8 cellular contexts compared by ENCODE assay signal in genomic region chr2:8678731-8679566, GRCh38. TPM values are rescaled to one million over a fixed set of nuclear protein-coding genes. Genes with fewer than 3 reads are reported as not detected.
DNase-seq lines count a peak whose midpoint lies in the region; ATAC-seq and TF ChIP-seq lines count a peak whose summit lies in the region.

No MANE protein-coding gene starts in this region.

- peak; percentile 70 for ATAC-seq in GM19351 (IDR thresholded peaks at IDR 0.05; ENCODE audit: unreplicated experiment)
- peak; percentile 59 for ATAC-seq in HG03457 (IDR thresholded peaks at IDR 0.05; ENCODE audit: unreplicated experiment)
- peak; percentile 61 for ATAC-seq in left lung

- H3K4me1 ChIP-seq in left lung, result peaks cover 28 to 57% of the 10 kb centered on the region in 2 donors

- peak overlapping the region; percentile 95 for H3K27ac ChIP-seq in left lung

- no peak for TF ChIP-seq CTCF in left lung (IDR thresholded peaks at IDR 0.05)

- H3K9me3 ChIP-seq in left lung, result peaks cover 0 to 10% of the 10 kb centered on the region in 2 donors

- intact Hi-C loops in left lung (cut with DNase I), result no loop called here

- peaks cover 0 to 43% of the 10 kb centered on the region in 2 donors for H3K27me3 ChIP-seq in left lung

- H3K36me3 ChIP-seq in left lung, result no peaks in the 10 kb centered on the region

- peak; percentile 96 for DNase-seq in Ammon's horn (ENCODE audit: low spot score)
- DNase-seq in NCI-H524 treated with DMSO at 0.1 percent for 48 hours (lab: John Stamatoyannopoulos, UW), result peak; percentile 71
- peak; percentile 90 for DNase-seq in activated CD4-positive, alpha-beta T cell treated with anti-CD3 and anti-CD28 coated beads for 48 hours
- peak; percentile 85 for DNase-seq in dedifferentiated amniotic fluid mesenchymal stem cell (ENCODE audit: extremely low spot score)
- DNase-seq in left lung, result peak; percentile 95 to 99
- peak; percentile 79 to 88 for DNase-seq in stimulated activated CD4-positive, alpha-beta T cell treated with anti-CD3 and anti-CD28 coated beads, Interleukin-2, amount 100 ng/mL, for 24 hours

- peak overlapping the region; percentile 46 to 58 for H3K4me3 ChIP-seq in left lung

RNA-seq across cellular contexts. Expression of gene ID2, which starts 2.9 kb away (rescaled TPM):
- 10 to 100 TPM; 67.5 to 87.0 TPM for total RNA-seq in left lung

Comparison
In these comparisons a context has a peak if more than half of its experiments do, and no peak if none do; other contexts are left out.
1. Peak in every context shown above with its lines: DNase-seq, ATAC-seq, H3K4me3 ChIP-seq and H3K27ac ChIP-seq.